ENCODE assay signal across 14 cellular contexts in the genomic region with DNA sequence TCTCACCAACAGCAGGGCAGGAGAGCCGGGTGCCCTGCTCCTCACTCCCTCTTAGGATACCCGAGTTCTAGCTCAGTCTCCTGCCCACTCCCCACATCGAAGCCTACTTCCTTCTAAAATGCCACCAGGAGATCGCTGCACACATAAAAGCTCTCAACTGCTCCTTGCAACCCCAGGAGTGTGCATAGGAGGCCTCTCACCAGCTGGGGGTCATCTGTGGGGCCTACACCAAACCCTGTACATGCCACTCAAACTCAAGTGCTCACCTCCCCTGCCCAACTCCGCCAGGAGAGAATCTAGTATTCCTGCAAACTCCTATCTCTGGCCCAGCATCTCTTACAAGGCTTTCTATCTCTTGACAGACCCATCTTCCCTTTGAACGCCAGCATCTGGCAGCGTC. TPM values are rescaled to one million over a fixed set of nuclear protein-coding genes. Genes with fewer than 3 reads are reported as not detected.
DNase-seq lines count a peak whose midpoint lies in the region; ATAC-seq and TF ChIP-seq lines count a peak whose summit lies in the region.
"Had no signal": no experiment of that assay in that cellular context is flagged by ENCODE, and none has a peak within 500 bp of the region (broad histone marks: within the 10 kb centered on the region; RNA-seq: fewer than 3 reads in every experiment).

No MANE protein-coding gene starts in this region.

- H3K4me1 Mint-ChIP-seq in progenitor cell of endocrine pancreas (ENCODE audit: low read depth) = peaks cover 18% of the 10 kb centered on the region

- H4K20me1 ChIP-seq in DOHH2 (ENCODE audit: control insufficient read depth, insufficient read depth, low read depth, low read length) (peaks cover 24% of the 10 kb centered on the region), OCI-LY1 (ENCODE audit: insufficient read depth, low read length) (no peaks in the 10 kb centered on the region)

- TF ChIP-seq CTCF in DOHH2 (IDR thresholded peaks at IDR 0.05; ENCODE audit: low read depth, low read length, poor library complexity, severe bottlenecking) (no peak), OCI-LY1 (IDR thresholded peaks at IDR 0.05; ENCODE audit: low read length) (no peak), dorsolateral prefrontal cortex (IDR thresholded peaks at IDR 0.05 in 54 of 56, conservative IDR thresholded peaks at IDR 0.05 in 2 of 56; ENCODE audit: low read depth in 1 of 56, partially characterized antibody in 56 of 56) (no peak), progenitor cell of endocrine pancreas (IDR thresholded peaks at IDR 0.05; ENCODE audit: unreplicated experiment) (no peak), Peyer's patch (IDR thresholded peaks at IDR 0.05) (no peak)

- peaks cover 4% of the 10 kb centered on the region for H3K36me3 Mint-ChIP-seq in progenitor cell of endocrine pancreas (ENCODE audit: insufficient read depth)

- DNase-seq in dorsolateral prefrontal cortex (no peak), progenitor cell of endocrine pancreas (ENCODE audit: low spot score, unreplicated experiment) (no peak), DMS153 (lab: John Stamatoyannopoulos, UW) (no peak), Peyer's patch (no peak)
- DNase-seq: C1 segment of cervical spinal cord; effector CD8-positive, alpha-beta T cell; hippocampal formation; NCI-H2107; NCI-H69 had no signal

- H3K27ac Mint-ChIP-seq in progenitor cell of endocrine pancreas = peak overlapping the region; percentile 17

- H3K4me3 ChIP-seq in DOHH2 (ENCODE audit: low read length) (peak overlapping the region; percentile 13; the same call in 1 of the 2 replicates), OCI-LY1 (ENCODE audit: low read depth, low read length, poor library complexity, severe bottlenecking) (no peak overlapping the region), dorsolateral prefrontal cortex (peak overlapping the region in 5 of 59 donors; percentile 3 to 100 (median 31)), Peyer's patch (no peak overlapping the region)

- H3F3A ChIP-seq in DOHH2 (ENCODE audit: control insufficient read depth, insufficient read depth) = peaks cover 5% of the 10 kb centered on the region
- H3F3A ChIP-seq in OCI-LY1 (ENCODE audit: insufficient read depth, low read length) = no peaks in the 10 kb centered on the region

- H3K27me3 Mint-ChIP-seq in progenitor cell of endocrine pancreas = no peaks in the 10 kb centered on the region

- TF ChIP-seq POLR2A in Peyer's patch (IDR thresholded peaks at IDR 0.05) = no peak

- intact Hi-C loops in dorsolateral prefrontal cortex (cut with DNase I) = loop anchor here in 1 of 2 donors (5.0 kb wide), 1 partner anchor 78 kb away; the partner anchor contains the start of gene GNG7

- H3K4me3 Mint-ChIP-seq in progenitor cell of endocrine pancreas (ENCODE audit: low read depth) = no peak overlapping the region

- no peaks in the 10 kb centered on the region for H3K9me3 ChIP-seq in DOHH2 (ENCODE audit: control insufficient read depth, insufficient read depth, low read length)
- H3K9me3 ChIP-seq in OCI-LY1 (ENCODE audit: low read length) = no peaks in the 10 kb centered on the region
- H3K9me3 ChIP-seq in Peyer's patch = no peaks in the 10 kb centered on the region

- no peak for ATAC-seq in HG03196 (IDR thresholded peaks at IDR 0.05; ENCODE audit: unreplicated experiment)
- ATAC-seq: HCT116, left lobe of liver had no signal

- H3K27ac ChIP-seq in DOHH2 (ENCODE audit: low read depth, low read length) = no peak overlapping the region
- H3K27ac ChIP-seq in OCI-LY1 (ENCODE audit: low read depth, low read length, poor library complexity, severe bottlenecking) = no peak overlapping the region
- peak overlapping the region in 56 of 59 donors; percentile 68 to 100 (median 91) for H3K27ac ChIP-seq in dorsolateral prefrontal cortex
- H3K27ac ChIP-seq in Peyer's patch = no peak overlapping the region

- H3K79me2 ChIP-seq in DOHH2 (ENCODE audit: control insufficient read depth, low read length) (peaks cover 85% of the 10 kb centered on the region), OCI-LY1 (ENCODE audit: insufficient read depth, low read length) (peaks cover 76% of the 10 kb centered on the region)

- H3K9me3 Mint-ChIP-seq in progenitor cell of endocrine pancreas (ENCODE audit: low read depth) = no peaks in the 10 kb centered on the region

- H2AFZ ChIP-seq in OCI-LY1 (ENCODE audit: low read length) = no peak overlapping the region

- H3K9me2 ChIP-seq in DOHH2 (replicated peaks; ENCODE audit: control insufficient read depth, low read length) (no peaks in the 10 kb centered on the region), OCI-LY1 (ENCODE audit: low read depth, low read length) (no peaks in the 10 kb centered on the region)

- H3K4me2 ChIP-seq in DOHH2 (ENCODE audit: low read length) = peak overlapping the region; percentile 93
- H3K4me2 ChIP-seq in OCI-LY1 (ENCODE audit: low read length) = peak overlapping the region; percentile 89; the same call in 1 of the 2 replicates

- peaks cover 71% of the 10 kb centered on the region for H3K36me3 ChIP-seq in DOHH2 (ENCODE audit: control insufficient read depth, low read length)
- peaks cover 12% of the 10 kb centered on the region for H3K36me3 ChIP-seq in OCI-LY1 (ENCODE audit: insufficient read depth, low read length)
- H3K36me3 ChIP-seq in Peyer's patch = no peaks in the 10 kb centered on the region

- peak overlapping the region; percentile 91; the same call in 1 of the 2 replicates for H3K9ac ChIP-seq in OCI-LY1 (ENCODE audit: low read length)

- H3K27me3 ChIP-seq in DOHH2 (ENCODE audit: control insufficient read depth, low read length) (no peaks in the 10 kb centered on the region), OCI-LY1 (ENCODE audit: insufficient read depth, low read length) (no peaks in the 10 kb centered on the region), dorsolateral prefrontal cortex (no peaks in the 10 kb centered on the region), Peyer's patch (no peaks in the 10 kb centered on the region)

- peaks cover 65% of the 10 kb centered on the region for H3K4me1 ChIP-seq in DOHH2 (ENCODE audit: control insufficient read depth, low read length)
- H3K4me1 ChIP-seq in OCI-LY1 (ENCODE audit: insufficient read depth, low read length, severe bottlenecking) = peaks cover 32% of the 10 kb centered on the region
- peaks cover 0 to 31% (median 9%) of the 10 kb centered on the region in 4 donors for H3K4me1 ChIP-seq in Peyer's patch

RNA-seq across cellular contexts. Expression of gene SGTA, which starts 2.8 kb away (rescaled TPM):
- 100 to 1,000 TPM in 2 of 120 experiments, 10 to 100 TPM in 118; 61.3 to 107 (median 73.1) TPM for total RNA-seq in dorsolateral prefrontal cortex
- 74.1 and 77.5 TPM in 2 replicates for total RNA-seq in progenitor cell of endocrine pancreas
- 10 to 100 TPM; 26.4 to 62.5 (median 45.7) TPM for total RNA-seq in Peyer's patch

RNA-seq across cellular contexts. Expression of gene THOP1, which starts 5.0 kb away (rescaled TPM):
- 100 to 1,000 TPM in 67 of 120 experiments, 10 to 100 TPM in 53; 63.4 to 133 (median 103) TPM for total RNA-seq in dorsolateral prefrontal cortex
- total RNA-seq in progenitor cell of endocrine pancreas = 103 and 108 TPM in 2 replicates
- 100 to 1,000 TPM in 1 of 4 donors, 10 to 100 TPM in 3; 24.3 to 142 (median 49.5) TPM for total RNA-seq in Peyer's patch

RNA-seq across cellular contexts. Expression of gene ZNF554, which starts 39.4 kb away (rescaled TPM):
- total RNA-seq in dorsolateral prefrontal cortex (10 to 100 TPM in 104 of 120 experiments, 1 to 10 TPM in 16; 4.9 to 22.5 (median 13.9) TPM), progenitor cell of endocrine pancreas (12.1 and 14.1 TPM in 2 replicates), Peyer's patch (10 to 100 TPM in 1 of 4 donors, 1 to 10 TPM in 3; 2.5 to 15.4 (median 6.7) TPM)

RNA-seq across cellular contexts. Expression of gene SLC39A3, which starts 40.5 kb away (rescaled TPM):
- total RNA-seq in dorsolateral prefrontal cortex (10 to 100 TPM; 22.3 to 60.9 (median 39.3) TPM), progenitor cell of endocrine pancreas (22.7 and 23.8 TPM in 2 replicates), Peyer's patch (10 to 100 TPM; 22.1 to 29.7 (median 26.0) TPM)

RNA-seq across cellular contexts. Expression of gene DIRAS1, which starts 59.1 kb away (rescaled TPM):
- total RNA-seq in dorsolateral prefrontal cortex (100 to 1,000 TPM in 107 of 120 experiments, 10 to 100 TPM in 13; 43.9 to 237 (median 155) TPM), progenitor cell of endocrine pancreas (8.6 and 10.8 TPM in 2 replicates), Peyer's patch (10 to 100 TPM in 1 of 4 donors, 1 to 10 TPM in 2, under 1 TPM in 1; 0.18 to 23.1 (median 1.4) TPM)

Comparison
In these comparisons a context has a peak if more than half of its experiments do, and no peak if none do; other contexts are left out.
1. H3K27ac ChIP-seq: peak in dorsolateral prefrontal cortex (56 of 59); none in DOHH2 (single experiment), OCI-LY1 (single experiment) and Peyer's patch (0 of 4).